Comparison of ENCODE assay signal across 7 cellular contexts in the genomic region with DNA sequence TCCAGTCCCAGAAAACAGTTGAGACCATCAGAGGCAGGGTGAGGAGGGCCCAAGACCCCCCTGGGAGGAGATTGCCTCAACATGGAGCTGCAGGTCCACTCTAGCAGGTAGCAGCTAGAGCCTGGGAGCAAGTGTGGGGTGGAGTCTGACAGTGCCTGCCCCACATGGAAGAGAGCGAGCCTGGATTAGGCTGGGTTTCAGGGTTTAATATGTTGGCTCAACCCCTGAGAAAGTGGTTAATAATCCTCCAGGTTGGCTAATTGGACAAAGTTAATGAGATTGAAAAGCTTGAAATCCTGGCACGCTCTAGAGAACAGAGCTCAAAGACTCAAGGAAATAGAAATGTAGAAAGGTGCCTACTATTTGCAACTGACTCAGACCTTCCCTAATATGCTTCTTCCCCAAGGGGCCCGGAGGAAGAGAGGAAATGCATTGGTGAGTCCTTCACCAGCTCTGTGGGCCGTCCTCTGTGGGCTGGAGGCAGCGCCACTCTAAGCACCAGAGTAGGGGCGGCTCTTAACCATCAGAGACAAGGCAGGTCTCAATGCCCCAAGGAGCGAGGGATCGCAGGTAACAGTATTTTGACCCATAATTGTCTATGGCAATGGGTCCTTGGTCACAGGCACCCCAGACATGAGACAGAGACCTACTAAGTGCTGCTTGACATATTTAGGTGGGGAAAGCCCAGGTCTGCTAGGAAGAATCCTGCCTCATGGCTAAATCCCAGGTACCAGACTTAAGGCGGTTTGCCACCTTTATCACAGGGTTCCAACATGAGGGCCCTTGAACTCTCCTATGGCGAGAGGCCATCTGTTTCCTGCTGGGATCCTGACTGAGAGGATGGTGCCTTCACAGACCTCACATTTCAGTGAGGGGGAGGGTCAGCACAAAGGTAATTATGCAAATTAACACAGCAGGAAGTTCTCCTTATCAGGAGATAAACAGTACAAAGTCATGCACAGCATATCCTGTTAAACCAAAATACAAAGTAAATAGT. TPM values are rescaled to one million over a fixed set of nuclear protein-coding genes. Genes with fewer than 3 reads are reported as not detected.
DNase-seq lines count a peak whose midpoint lies in the region; ATAC-seq and TF ChIP-seq lines count a peak whose summit lies in the region.

No MANE protein-coding gene starts in this region.

- H3K27me3 Mint-ChIP-seq in CD8-positive, alpha-beta T cell (ENCODE audit: low read depth) = no peaks in the 10 kb centered on the region

- H3K36me3 Mint-ChIP-seq in CD8-positive, alpha-beta T cell = no peaks in the 10 kb centered on the region

- peak; percentile 68 for DNase-seq in GDM1 (lab: John Stamatoyannopoulos, UW)
- peak; percentile 71 for DNase-seq in NB4 (ENCODE audit: low read depth)
- DNase-seq in UCSD-AML1 (lab: John Stamatoyannopoulos, UW; ENCODE audit: unreplicated experiment) = peak; percentile 47
- no peak for DNase-seq in NCI-H1048 (lab: John Stamatoyannopoulos, UW)
- no peak for DNase-seq in CD8-positive, alpha-beta T cell

- TF ChIP-seq POLR2A in NB4 (IDR thresholded peaks at IDR 0.05; ENCODE audit: extremely low read depth, insufficient read length) = peak; percentile 14

- H3K4me3 Mint-ChIP-seq in CD8-positive, alpha-beta T cell = no peak overlapping the region

- no peak overlapping the region for H3K4me3 ChIP-seq in NB4 (ENCODE audit: low read depth, low read length)
- H3K4me3 ChIP-seq in muscle layer of duodenum (ENCODE audit: low read depth in 1 of 2, low read length in 2 of 2) = no peak overlapping the region
- no peak overlapping the region for H3K4me3 ChIP-seq in CD8-positive, alpha-beta T cell (ENCODE audit: low read depth, low read length)

- peak overlapping the region; percentile 72 for H3K27ac ChIP-seq in muscle layer of duodenum (ENCODE audit: low read length)
- no peak overlapping the region for H3K27ac ChIP-seq in CD8-positive, alpha-beta T cell (ENCODE audit: low read depth, low read length)

- intact Hi-C loops in CD8-positive, alpha-beta T cell (cut with DNase I, micrococcal nuclease) = loop anchor here (5.0 kb wide), 3 partner anchors 50 to 240 kb away; a partner anchor contains a TSS

- CTCF ChIA-PET in CD8-positive, alpha-beta T cell (lab: Charles Lee) = interaction anchor here (1.0 to 1.6 kb wide), 3 partner anchors 12 to 203 kb away, joined by 3 to 6 read pairs (median 4); no protein-coding TSS in a partner anchor

- H3K36me3 ChIP-seq in muscle layer of duodenum (ENCODE audit: control insufficient read depth in 1 of 2, insufficient read depth in 2 of 2, low read length in 2 of 2) = no peaks in the 10 kb centered on the region
- H3K36me3 ChIP-seq in CD8-positive, alpha-beta T cell (ENCODE audit: insufficient read depth, low read length) = no peaks in the 10 kb centered on the region

- H3K4me1 Mint-ChIP-seq in CD8-positive, alpha-beta T cell (ENCODE audit: low read depth) = peaks cover 62% of the 10 kb centered on the region

- no peaks in the 10 kb centered on the region for H3K9me3 Mint-ChIP-seq in CD8-positive, alpha-beta T cell

- no peaks in the 10 kb centered on the region for H3K9me3 ChIP-seq in muscle layer of duodenum (ENCODE audit: control insufficient read depth in 1 of 2, low read length in 2 of 2)
- H3K9me3 ChIP-seq in CD8-positive, alpha-beta T cell (ENCODE audit: low read length) = no peaks in the 10 kb centered on the region

- no peaks in the 10 kb centered on the region for H3K27me3 ChIP-seq in muscle layer of duodenum (ENCODE audit: low read depth, low read length)
- H3K27me3 ChIP-seq in CD8-positive, alpha-beta T cell (ENCODE audit: insufficient read depth, low read length) = no peaks in the 10 kb centered on the region

- ATAC-seq in HG03045 (IDR thresholded peaks at IDR 0.05; ENCODE audit: unreplicated experiment) = no peak
- ATAC-seq in CD8-positive, alpha-beta T cell = no peak

- POLR2A ChIA-PET in CD8-positive, alpha-beta T cell (lab: Charles Lee) = interaction anchor here (0.5 to 1.2 kb wide), 2 partner anchors 58 to 61 kb away, joined by 3 to 4 read pairs; a partner anchor contains a TSS

- no peak overlapping the region for H3K27ac Mint-ChIP-seq in CD8-positive, alpha-beta T cell

- H3K4me1 ChIP-seq in muscle layer of duodenum (ENCODE audit: control insufficient read depth in 1 of 2, insufficient read depth in 2 of 2, low read length in 2 of 2) = peaks cover 0 to 16% of the 10 kb centered on the region in 2 donors
- H3K4me1 ChIP-seq in CD8-positive, alpha-beta T cell (ENCODE audit: insufficient read depth, low read length) = peaks cover 59% of the 10 kb centered on the region

- no peak for TF ChIP-seq CTCF in NB4 (IDR thresholded peaks at IDR 0.05; ENCODE audit: low read depth, low read length)
- TF ChIP-seq CTCF in CD8-positive, alpha-beta T cell (IDR thresholded peaks at IDR 0.05) = no peak

RNA-seq across cellular contexts. Expression of a gene that starts 33.8 kb away (rescaled TPM):
- under 1 TPM in 1 of 2 experiments, not detected in 1; 0.16 TPM for total RNA-seq in CD8-positive, alpha-beta T cell

RNA-seq across cellular contexts. Expression of a gene that starts 51.5 kb away (rescaled TPM):
- 10 to 100 TPM; 24.2 to 25.9 TPM for total RNA-seq in CD8-positive, alpha-beta T cell

RNA-seq across cellular contexts. Expression of a gene that starts 58.5 kb away (rescaled TPM):
- 10 to 100 TPM; 62.9 to 63.4 TPM for total RNA-seq in CD8-positive, alpha-beta T cell

Comparison
In these comparisons a context has a peak if more than half of its experiments do, and no peak if none do; other contexts are left out.
1. DNase-seq: peak in GDM1 (single experiment), NB4 (single experiment) and UCSD-AML1 (single experiment); none in NCI-H1048 (single experiment) and CD8-positive, alpha-beta T cell (0 of 7).